Comparison of ENCODE assay signal across 8 cellular contexts in the genomic region with DNA sequence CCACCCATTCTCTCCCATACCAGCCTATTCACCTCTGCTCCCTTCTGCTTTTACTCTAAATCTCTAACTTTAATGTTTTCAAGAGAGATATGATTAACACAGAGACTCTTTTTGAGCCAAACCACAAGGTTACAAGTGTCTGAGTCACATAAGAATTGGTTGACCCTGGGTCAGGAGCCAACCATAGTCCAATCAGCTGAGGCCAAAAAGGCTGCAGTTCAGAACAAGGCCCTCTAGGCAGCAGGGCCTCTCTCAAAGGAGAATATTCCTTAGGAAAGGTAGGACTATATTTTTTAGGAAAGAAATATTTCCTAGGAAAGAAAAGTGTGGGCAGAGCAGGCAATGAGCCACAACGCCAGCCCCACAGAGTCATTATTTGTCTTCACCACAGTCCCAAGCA. TPM values are rescaled to one million over a fixed set of nuclear protein-coding genes. Genes with fewer than 3 reads are reported as not detected.
A peak's percentile ranks its signal among the peaks of the same experiment; 100 is the strongest.
DNase-seq lines count a peak whose midpoint lies in the region; ATAC-seq, FAIRE-seq and TF ChIP-seq lines count a peak whose summit lies in the region.

No MANE protein-coding gene starts in this region.

- H2AK5ac ChIP-seq in mesendoderm (ENCODE audit: low read length): no peak overlapping the region

- peak overlapping the region; percentile 69 to 99 (median 92) for H3K27ac Mint-ChIP-seq in CD8-positive, alpha-beta memory T cell
- H3K27ac Mint-ChIP-seq in astrocyte (ENCODE audit: unreplicated experiment): no peak overlapping the region

- no peaks in the 10 kb centered on the region for H3K36me3 ChIP-seq in CD8-positive, alpha-beta memory T cell (ENCODE audit: insufficient read depth, low read length)
- H3K36me3 ChIP-seq in Karpas-422 (ENCODE audit: insufficient read depth, low read length) (no peaks in the 10 kb centered on the region), astrocyte (ENCODE audit: insufficient read depth, low read length) (no peaks in the 10 kb centered on the region), mesendoderm (ENCODE audit: control insufficient read depth, insufficient read depth, low read length) (no peaks in the 10 kb centered on the region), aorta (ENCODE audit: control insufficient read depth in 1 of 2, insufficient read depth in 2 of 2, low read length in 1 of 2) (no peaks in the 10 kb centered on the region)

- H4K5ac ChIP-seq in mesendoderm (ENCODE audit: low read length): no peak overlapping the region

- peaks cover 69% of the 10 kb centered on the region for H3K79me2 ChIP-seq in Karpas-422 (ENCODE audit: low read length)
- H3K79me2 ChIP-seq in astrocyte (ENCODE audit: insufficient read depth, low read length): no peaks in the 10 kb centered on the region
- no peaks in the 10 kb centered on the region for H3K79me2 ChIP-seq in mesendoderm (ENCODE audit: control insufficient read depth, insufficient read depth, low read length)

- H3K18ac ChIP-seq in mesendoderm (ENCODE audit: low read length): no peak overlapping the region

- no peak for FAIRE-seq in astrocyte (lab: Jason Lieb, UNC)

- no peaks in the 10 kb centered on the region for H3K79me1 ChIP-seq in mesendoderm (ENCODE audit: low read length)

- intact Hi-C loops in aorta (cut with DNase I): no loop called here

- TF ChIP-seq CTCF in astrocyte (IDR thresholded peaks at IDR 0.05; ENCODE audit: insufficient read depth, low read depth, low read length): no peak

- no peak overlapping the region for H2BK120ac ChIP-seq in mesendoderm (ENCODE audit: low read depth, low read length)

- no peak for DNase-seq in CD8-positive, alpha-beta memory T cell
- DNase-seq in Karpas-422 (no peak), astrocyte (ENCODE audit: low read depth) (peak; percentile 76), mesendoderm (peak; percentile 28), aorta (no peak), Ammon's horn (ENCODE audit: low spot score) (no peak)
- DNase-seq in activated effector memory CD4-positive, alpha-beta T cell treated with Interleukin-2 at 50 U/mL for 16 hours: no peak

- ATAC-seq in GM19025 (IDR thresholded peaks at IDR 0.05; ENCODE audit: low read depth, unreplicated experiment) (peak; percentile 12), aorta (ENCODE audit: low FRiP score) (no peak)

- H2BK15ac ChIP-seq in mesendoderm (replicated peaks; ENCODE audit: low read depth): no peak overlapping the region

- H3K4me1 ChIP-seq in CD8-positive, alpha-beta memory T cell (ENCODE audit: insufficient read depth, low read length): peaks cover 36% of the 10 kb centered on the region
- H3K4me1 ChIP-seq in Karpas-422 (ENCODE audit: low read length) (peaks cover 36% of the 10 kb centered on the region), astrocyte (ENCODE audit: insufficient read depth, low read length) (peaks cover 32% of the 10 kb centered on the region), mesendoderm (ENCODE audit: control insufficient read depth, low read depth, low read length) (no peaks in the 10 kb centered on the region), aorta (ENCODE audit: control insufficient read depth in 1 of 2, insufficient read depth in 2 of 2, low read length in 2 of 2) (no peaks in the 10 kb centered on the region)

- H3K56ac ChIP-seq in mesendoderm (ENCODE audit: low read length): no peak overlapping the region

- POLR2A ChIA-PET in CD8-positive, alpha-beta memory T cell (lab: Charles Lee): no interaction called here

- no peak overlapping the region for H2AFZ ChIP-seq in Karpas-422 (ENCODE audit: low read length)
- no peak overlapping the region for H2AFZ ChIP-seq in astrocyte (ENCODE audit: low read depth, low read length)

- no peak overlapping the region for H3K23ac ChIP-seq in mesendoderm (ENCODE audit: low read length)

- peaks cover 62 to 73% (median 73%) of the 10 kb centered on the region in 3 donors for H3K4me1 Mint-ChIP-seq in CD8-positive, alpha-beta memory T cell
- peaks cover 25% of the 10 kb centered on the region for H3K4me1 Mint-ChIP-seq in astrocyte (ENCODE audit: low read depth, unreplicated experiment)

- CTCF ChIA-PET in CD8-positive, alpha-beta memory T cell (lab: Charles Lee): interaction anchor here (3.6 kb wide), 1 partner anchor 86 kb away, joined by 11 read pairs; no protein-coding TSS in a partner anchor

- H3K4me3 Mint-ChIP-seq in CD8-positive, alpha-beta memory T cell: peak overlapping the region; percentile 93 to 99 (median 97)
- no peak overlapping the region for H3K4me3 Mint-ChIP-seq in astrocyte (ENCODE audit: unreplicated experiment)

- no peaks in the 10 kb centered on the region for H3K9me3 ChIP-seq in CD8-positive, alpha-beta memory T cell (ENCODE audit: low read length)
- H3K9me3 ChIP-seq in Karpas-422 (ENCODE audit: low read length) (no peaks in the 10 kb centered on the region), astrocyte (ENCODE audit: insufficient read depth, low read depth, low read length) (no peaks in the 10 kb centered on the region), aorta (ENCODE audit: control insufficient read depth, low read length) (peaks cover 3% of the 10 kb centered on the region)

- H2BK5ac ChIP-seq in mesendoderm (ENCODE audit: low read length): no peak overlapping the region

- peak overlapping the region; percentile 89 for H3K4me3 ChIP-seq in CD8-positive, alpha-beta memory T cell (ENCODE audit: low read length)
- H3K4me3 ChIP-seq in Karpas-422 (ENCODE audit: low read length) (peak overlapping the region; percentile 88), astrocyte (ENCODE audit: insufficient read depth, low read depth, low read length) (no peak overlapping the region), mesendoderm (ENCODE audit: low read length) (no peak overlapping the region), aorta (ENCODE audit: low read length in 2 of 2) (no peak overlapping the region)

- H3K9me3 Mint-ChIP-seq in CD8-positive, alpha-beta memory T cell: peaks cover 3 to 5% (median 5%) of the 10 kb centered on the region in 5 donors
- peaks cover 6% of the 10 kb centered on the region for H3K9me3 Mint-ChIP-seq in astrocyte (ENCODE audit: unreplicated experiment)

- H4K20me1 ChIP-seq in Karpas-422 (ENCODE audit: insufficient read depth, low read depth, low read length) (no peaks in the 10 kb centered on the region; the same call in 1 of the 2 replicates), astrocyte (ENCODE audit: insufficient read depth, low read length) (no peaks in the 10 kb centered on the region)

- H3K9me2 ChIP-seq in Karpas-422 (replicated peaks; ENCODE audit: insufficient read depth, low read length): no peaks in the 10 kb centered on the region

- WGBS in mesendoderm (ENCODE audit: extremely low coverage, insufficient coverage, low lambda C conversion rate): no CpG with 5 or more reads among the region's 1 CpG
- 69 to 74% methylated on average over 1 of the region's 1 CpG for WGBS in aorta, 2 donors

- H3K9ac ChIP-seq in Karpas-422 (ENCODE audit: low read length) (peak overlapping the region; percentile 76), astrocyte (ENCODE audit: low read length) (no peak overlapping the region), mesendoderm (ENCODE audit: low read length) (no peak overlapping the region)

- H3K4me2 ChIP-seq in Karpas-422 (ENCODE audit: low read depth, low read length, poor library complexity, severe bottlenecking) (peak overlapping the region; percentile 81), astrocyte (ENCODE audit: low read length) (peak overlapping the region; percentile 53), mesendoderm (ENCODE audit: low read length) (no peak overlapping the region)

- H4K8ac ChIP-seq in mesendoderm (ENCODE audit: low read depth, low read length): no peak overlapping the region

- H3K4ac ChIP-seq in mesendoderm (ENCODE audit: low read depth, low read length): no peak overlapping the region

- no peak overlapping the region for H3K27ac ChIP-seq in CD8-positive, alpha-beta memory T cell (ENCODE audit: low read depth, low read length)
- peak overlapping the region; percentile 44; the same call in 1 of the 2 replicates for H3K27ac ChIP-seq in Karpas-422 (ENCODE audit: low read length)
- H3K27ac ChIP-seq in astrocyte (ENCODE audit: low read depth, low read length): no peak overlapping the region
- H3K27ac ChIP-seq in mesendoderm (ENCODE audit: low read depth, low read length): no peak overlapping the region
- peak overlapping the region in 1 of 2 donors; percentile 15 for H3K27ac ChIP-seq in aorta (ENCODE audit: low read depth in 1 of 2, low read length in 2 of 2)

- peaks cover 18 to 49% (median 22%) of the 10 kb centered on the region in 3 donors for H3K36me3 Mint-ChIP-seq in CD8-positive, alpha-beta memory T cell
- no peaks in the 10 kb centered on the region for H3K36me3 Mint-ChIP-seq in astrocyte (ENCODE audit: low read depth, unreplicated experiment)

- H3K27me3 Mint-ChIP-seq in CD8-positive, alpha-beta memory T cell: no peaks in the 10 kb centered on the region
- H3K27me3 Mint-ChIP-seq in astrocyte (ENCODE audit: low read depth, unreplicated experiment): no peaks in the 10 kb centered on the region

- H3K27me3 ChIP-seq in CD8-positive, alpha-beta memory T cell (ENCODE audit: insufficient read depth, low read length, poor library complexity, severe bottlenecking): no peaks in the 10 kb centered on the region
- H3K27me3 ChIP-seq in Karpas-422 (ENCODE audit: low read length): no peaks in the 10 kb centered on the region
- no peaks in the 10 kb centered on the region for H3K27me3 ChIP-seq in astrocyte (ENCODE audit: insufficient read depth, low read length)
- H3K27me3 ChIP-seq in mesendoderm (ENCODE audit: insufficient read depth, low read length, poor library complexity): no peaks in the 10 kb centered on the region
- H3K27me3 ChIP-seq in aorta (ENCODE audit: control insufficient read depth in 1 of 2, insufficient read depth in 2 of 2, low read length in 1 of 2): no peaks in the 10 kb centered on the region

RNA-seq across cellular contexts. Expression of a gene that starts 2.3 kb away (rescaled TPM):
- total RNA-seq in CD8-positive, alpha-beta memory T cell: 10 to 100 TPM; 23.3 to 24.4 TPM
- 13.8 TPM for polyA plus RNA-seq in CD8-positive, alpha-beta memory T cell
- 41.7 and 67.2 TPM in 2 replicates for total RNA-seq in Karpas-422 (2014; rRNA removed; shearing (Covaris generic); ENCODE audit: low replicate concordance)
- total RNA-seq in astrocyte: 2.9 TPM in 2 replicates
- polyA plus RNA-seq in mesendoderm (2013, experiment 1 of 2): 1.9 TPM
- polyA plus RNA-seq in mesendoderm (2013, experiment 2 of 2): 2.3 TPM
- 10 to 100 TPM; 11.6 to 13.2 TPM for total RNA-seq in aorta
- polyA plus RNA-seq in aorta: 1 to 10 TPM in 1 of 2 donors, under 1 TPM in 1; 0.38 to 1.8 TPM

Comparison
In these comparisons a context has a peak if more than half of its experiments do, and no peak if none do; other contexts are left out.
1. DNase-seq: peak in astrocyte (single experiment) and mesendoderm (single experiment); none in CD8-positive, alpha-beta memory T cell (0 of 5), Karpas-422 (single experiment), aorta (0 of 2), Ammon's horn (single experiment) and activated effector memory CD4-positive, alpha-beta T cell treated with Interleukin-2 at 50 U/mL for 16 hours (single experiment).
2. H3K4me3 ChIP-seq: peak in CD8-positive, alpha-beta memory T cell (single experiment) and Karpas-422 (single experiment); none in astrocyte (single experiment), mesendoderm (single experiment) and aorta (0 of 2).